In genomic region chr1:19811206-19811851, GRCh38 we compare ENCODE assay signal across 8 cellular contexts. TPM values are rescaled to one million over a fixed set of nuclear protein-coding genes. Genes with fewer than 3 reads are reported as not detected.
DNase-seq lines count a peak whose midpoint lies in the region; TF ChIP-seq lines count a peak whose summit lies in the region.

No MANE protein-coding gene starts in this region.

- no peak overlapping the region for H3K4me3 Mint-ChIP-seq in type B pancreatic cell

- H3K4me1 ChIP-seq in HAP-1 (no peaks in the 10 kb centered on the region), breast epithelium (peaks cover 0 to 7% of the 10 kb centered on the region in 2 donors)

- CTCF ChIA-PET in AG04450 (lab: Charles Lee): interaction anchor here (0.8 to 2.5 kb wide), 2 partner anchors 49 to 147 kb away, joined by 4 to 11 read pairs; no protein-coding TSS in a partner anchor

- TF ChIP-seq CTCF in AG04450 (IDR thresholded peaks at IDR 0.05; ENCODE audit: low read depth, low read length): peak; percentile 68
- TF ChIP-seq CTCF in breast epithelium (IDR thresholded peaks at IDR 0.05): peak in 2 of 3 donors; percentile 27 to 33
- peak; percentile 65 for TF ChIP-seq CTCF in type B pancreatic cell (conservative IDR thresholded peaks at IDR 0.05)

- no peak for TF ChIP-seq POLR2A in breast epithelium (IDR thresholded peaks at IDR 0.05)

- H3K36me3 Mint-ChIP-seq in type B pancreatic cell: no peaks in the 10 kb centered on the region

- in situ Hi-C loops in HAP-1 (cut with MboI; ENCODE audit: low sequenced_read_pairs): no loop called here

- peaks cover 11% of the 10 kb centered on the region for H3K4me1 Mint-ChIP-seq in type B pancreatic cell (ENCODE audit: unreplicated experiment)

- H3K4me3 ChIP-seq in AG04450 (ENCODE audit: low read depth, low read length) (no peak overlapping the region), HAP-1 (no peak overlapping the region), breast epithelium (no peak overlapping the region)

- intact Hi-C loops in breast epithelium (cut with DNase I; ENCODE audit: low total_unique reads): no loop called here

- peaks cover 9% of the 10 kb centered on the region for H3K9me3 Mint-ChIP-seq in type B pancreatic cell

- H3K27ac Mint-ChIP-seq in type B pancreatic cell: no peak overlapping the region

- H3K36me3 ChIP-seq in HAP-1 (replicated peaks) (no peaks in the 10 kb centered on the region), breast epithelium (no peaks in the 10 kb centered on the region)

- POLR2A ChIA-PET in AG04450 (lab: Yijun Ruan, JAX): no interaction called here

- H3K27me3 Mint-ChIP-seq in type B pancreatic cell: no peaks in the 10 kb centered on the region

- H3K27me3 ChIP-seq in AG04450 (ENCODE audit: control insufficient read depth, insufficient read depth, low read length) (peaks cover 6% of the 10 kb centered on the region), HAP-1 (ENCODE audit: low read depth) (no peaks in the 10 kb centered on the region), breast epithelium (no peaks in the 10 kb centered on the region)

- no peak overlapping the region for H3K27ac ChIP-seq in AG04450 (ENCODE audit: low read depth, low read length)
- peak overlapping the region; percentile 45 to 75 for H3K27ac ChIP-seq in breast epithelium

- peaks cover 8% of the 10 kb centered on the region; the same call in 1 of the 2 replicates for H3K9me3 ChIP-seq in AG04450 (ENCODE audit: control insufficient read depth, insufficient read depth, low read length)
- no peaks in the 10 kb centered on the region for H3K9me3 ChIP-seq in HAP-1
- H3K9me3 ChIP-seq in breast epithelium: no peaks in the 10 kb centered on the region

- DNase-seq in AG04450 (ENCODE audit: low read depth, low spot score): no peak
- DNase-seq in HAP-1 (ENCODE audit: low spot score in 2 of 2): peak; percentile 19 to 66
- peak; percentile 28 for DNase-seq in T-helper 9 cell
- peak in 1 of 2 donors; percentile 62 for DNase-seq in breast epithelium (ENCODE audit: low spot score in 2 of 2)
- DNase-seq in mesenteric fat pad (ENCODE audit: low spot score): peak; percentile 78
- no peak for DNase-seq in type B pancreatic cell (ENCODE audit: extremely low spot score, unreplicated experiment)
- DNase-seq in NCI-H1694 treated with DMSO at 0.1 percent for 48 hours (lab: John Stamatoyannopoulos, UW): no peak
- DNase-seq in middle frontal gyrus (ENCODE audit: extremely low spot score, low spot score): no peak

RNA-seq across cellular contexts. Expression of gene RNF186, which starts 3.8 kb away (rescaled TPM):
- not detected in 2 replicates for polyA plus RNA-seq in AG04450 (2011; rRNA removed)
- not detected in 2 replicates for polyA minus RNA-seq in AG04450 (2011; rRNA and poly(A)+ RNA removed)
- total RNA-seq in breast epithelium: 1 to 10 TPM in 1 of 3 donors, under 1 TPM in 1, not detected in 1; 0.44 to 4.3 TPM
- total RNA-seq in mesenteric fat pad: not detected
- total RNA-seq in type B pancreatic cell (ENCODE audit: low replicate concordance): 1.3 and 1.9 TPM in 2 replicates

RNA-seq across cellular contexts. Expression of gene TMCO4, which starts 11.6 kb away (rescaled TPM):
- polyA plus RNA-seq in AG04450 (2011; rRNA removed): 10.1 and 11.4 TPM in 2 replicates
- polyA minus RNA-seq in AG04450 (2011; rRNA and poly(A)+ RNA removed): 10.4 and 17.1 TPM in 2 replicates
- total RNA-seq in breast epithelium (10 to 100 TPM; 26.7 to 44.2 (median 34.1) TPM), mesenteric fat pad (13.6 TPM), type B pancreatic cell (ENCODE audit: low replicate concordance) (10.2 and 16.7 TPM in 2 replicates)

Comparison
In these comparisons a context has a peak if more than half of its experiments do, and no peak if none do; other contexts are left out.
1. DNase-seq: peak in HAP-1 (2 of 2), T-helper 9 cell (single experiment) and mesenteric fat pad (single experiment); none in AG04450 (single experiment), type B pancreatic cell (single experiment), NCI-H1694 treated with DMSO at 0.1 percent for 48 hours (single experiment) and middle frontal gyrus (single experiment).
2. Peak in every context shown above with its lines, with median percentiles within 50 percentile points of each other: CTCF ChIP-seq.